Comparison of ENCODE assay signal across 10 cellular contexts in the genomic region with DNA sequence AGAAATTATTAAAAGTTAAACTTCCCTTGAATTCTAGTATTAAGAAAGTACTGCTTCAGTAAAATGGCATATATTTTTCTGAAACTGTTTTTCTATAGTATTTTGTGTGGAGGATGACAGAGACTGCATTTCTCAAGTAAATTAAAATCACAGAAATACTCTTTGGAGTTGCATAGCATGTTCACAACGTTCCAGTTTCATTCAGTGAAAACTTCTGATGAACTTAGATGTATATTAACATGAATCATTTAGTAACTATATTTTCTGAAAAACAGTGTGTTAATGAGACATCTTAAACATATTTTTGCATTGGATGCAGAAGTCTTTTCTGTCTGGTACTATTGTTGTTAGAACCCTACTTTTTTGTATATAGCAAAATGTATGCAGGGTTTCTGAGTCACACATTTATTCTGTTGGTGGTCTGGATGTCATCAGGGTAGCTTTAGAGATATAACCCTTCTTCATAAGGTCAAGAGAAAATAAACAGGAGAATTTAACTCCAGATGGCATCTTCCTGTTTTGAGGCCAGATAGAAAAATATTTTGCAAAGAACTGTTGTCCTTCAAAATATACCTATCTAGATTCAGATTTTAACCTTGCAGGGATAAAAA. TPM values are rescaled to one million over a fixed set of nuclear protein-coding genes. Genes with fewer than 3 reads are reported as not detected.
A peak's percentile ranks its signal among the peaks of the same experiment; 100 is the strongest.
DNase-seq lines count a peak whose midpoint lies in the region; ATAC-seq, FAIRE-seq and TF ChIP-seq lines count a peak whose summit lies in the region.
"Had no signal": no experiment of that assay in that cellular context is flagged by ENCODE, and none has a peak within 500 bp of the region (broad histone marks: within the 10 kb centered on the region; RNA-seq: fewer than 3 reads in every experiment).

No MANE protein-coding gene starts in this region.

- H3K36me3 ChIP-seq in heart right ventricle: no peaks in the 10 kb centered on the region
- H3K36me3 ChIP-seq in urinary bladder (ENCODE audit: insufficient read depth): no peaks in the 10 kb centered on the region

- H3K4me3 ChIP-seq in heart right ventricle (peak overlapping the region in 6 of 10 donors; percentile 52 to 60 (median 54)), fibroblast of villous mesenchyme (ENCODE audit: low read depth, low read length) (peak overlapping the region; percentile 99), urinary bladder (ENCODE audit: low read depth, low read length) (peak overlapping the region; percentile 31)
- H3K4me3 ChIP-seq: K562 had no signal

- DNase-seq in heart right ventricle: no peak
- no peak for DNase-seq in Right ventricle myocardium inferior (ENCODE audit: missing footprints)
- DNase-seq in fibroblast of villous mesenchyme (ENCODE audit: low read depth): peak; percentile 84
- no peak for DNase-seq in RCC 7860 (ENCODE audit: low spot score)
- DNase-seq in GM12892 (ENCODE audit: insufficient read length): no peak
- no peak for DNase-seq in erythroblast (lab: John Stamatoyannopoulos, UW)
- DNase-seq: DND-41 had no signal

- H3K27ac ChIP-seq in heart right ventricle (peak overlapping the region in 8 of 10 donors; percentile 18 to 87 (median 81)), urinary bladder (ENCODE audit: low read depth) (no peak overlapping the region)

- TF ChIP-seq POLR2A in GM12892 (IDR thresholded peaks at IDR 0.05; ENCODE audit: low read depth, low read length) (no peak), erythroblast (IDR thresholded peaks at IDR 0.05; ENCODE audit: low read length) (no peak)

- H3K9me3 ChIP-seq in heart right ventricle: no peaks in the 10 kb centered on the region

- no peak for FAIRE-seq in RCC 7860 (lab: Jason Lieb, UNC)
- FAIRE-seq in GM12892 (lab: Jason Lieb, UNC): no peak
- FAIRE-seq: K562 had no signal

- intact Hi-C loops in heart right ventricle (cut with DNase I): loop anchor here in 7 of 10 donors (5.0 to 10.0 kb wide), 10 partner anchors 42 to 457 kb away; no protein-coding TSS in a partner anchor
- intact Hi-C loops in Right ventricle myocardium inferior (cut with DNase I): no loop called here

- TF ChIP-seq CTCF in heart right ventricle (IDR thresholded peaks at IDR 0.05) (no peak), fibroblast of villous mesenchyme (IDR thresholded peaks at IDR 0.05; ENCODE audit: insufficient read depth, low read depth, low read length) (no peak)

- no peaks in the 10 kb centered on the region for H3K27me3 ChIP-seq in heart right ventricle

- H3K4me1 ChIP-seq in heart right ventricle (peaks cover 0 to 4% (median 0%) of the 10 kb centered on the region in 9 donors), urinary bladder (ENCODE audit: insufficient read depth) (no peaks in the 10 kb centered on the region)

- whole genome bisulfite sequencing in heart right ventricle, 2 donors: 20 to 21% methylated on average over 1 of the region's 1 CpG
- 10% methylated on average over 1 of the region's 1 CpG for WGBS in urinary bladder

- ATAC-seq in heart right ventricle (no peak), Right ventricle myocardium inferior (no peak), HG03378 (IDR thresholded peaks at IDR 0.05; ENCODE audit: unreplicated experiment) (peak; percentile 23)
- ATAC-seq: K562 had no signal

RNA-seq across cellular contexts. Expression of gene COL3A1, which starts 5.1 kb away (rescaled TPM):
- total RNA-seq in heart right ventricle: 100 to 1,000 TPM in 3 of 10 donors, 10 to 100 TPM in 7; 53.9 to 700 (median 73.5) TPM
- 100 to 1,000 TPM in 1 of 2 donors, 10 to 100 TPM in 1; 33.5 to 173 TPM for polyA plus RNA-seq in heart right ventricle
- 72.7 TPM for total RNA-seq in Right ventricle myocardium inferior
- 3,024 and 3,294 TPM in 2 replicates for total RNA-seq in fibroblast of villous mesenchyme
- 20,765 TPM for total RNA-seq in urinary bladder
- polyA plus RNA-seq in urinary bladder: 1,351 TPM
- polyA plus RNA-seq in GM12892 (2012; ENCODE audit: missing spikeins): 0.04 TPM

Comparison
In these comparisons a context has a peak if more than half of its experiments do, and no peak if none do; other contexts are left out.
1. H3K4me3 ChIP-seq: peak in every context shown above with its lines; median percentile 99 in fibroblast of villous mesenchyme; 54 in heart right ventricle; 31 in urinary bladder.